In genomic region chr6:15344186-15344506, GRCh38 we compare ENCODE assay signal across 28 cellular contexts.
DNase-seq lines count a peak whose midpoint lies in the region; ATAC-seq and TF ChIP-seq lines count a peak whose summit lies in the region.
"Had no signal": no experiment of that assay in that cellular context is flagged by ENCODE, and none has a peak within 500 bp of the region (broad histone marks: within the 10 kb centered on the region; RNA-seq: fewer than 3 reads in every experiment).

No MANE protein-coding gene starts in this region.

- no peak for DNase-seq in activated T-cell treated with anti-CD3 and anti-CD28 coated beads, Interleukin-2, amount 50 U/mL, for 24 hours
- DNase-seq in activated T-cell treated with anti-CD3 and anti-CD28 coated beads, Interleukin-2, amount 50 U/mL, for 72 hours: no peak
- DNase-seq in SK-N-MC (ENCODE audit: low read depth, low spot score): no peak
- peak; percentile 26 for DNase-seq in glomerular visceral epithelial cell (ENCODE audit: extremely low spot score)
- no peak for DNase-seq in smooth muscle cell (lab: John Stamatoyannopoulos, UW; ENCODE audit: unreplicated experiment)
- no peak for DNase-seq in retina
- DNase-seq in foreskin fibroblast: no peak
- DNase-seq: activated CD4-positive, CD25-positive, alpha-beta regulatory T cell treated with anti-CD3 and anti-CD28 coated beads, Interleukin-2, amount 50 U/mL, for 72 hours; activated naive CD4-positive, alpha-beta T cell treated with Interleukin-2 at 50 U/mL for 16 hours; activated T-cell treated with anti-CD3 and anti-CD28 coated beads, Interleukin-2, amount 50 U/mL, for 1 hour; amygdala; Caco-2; colonic mucosa; DMS79 treated with DMSO at 0.1 percent for 48 hours; effector memory CD4-positive, alpha-beta T cell; GF-D8; NCI-H1105; NCI-H1930; NCI-H526 treated with DMSO at 0.1 percent for 48 hours; stomach; T-helper 1 cell; transverse colon had no signal

- peaks cover 13% of the 10 kb centered on the region for H3K36me3 Mint-ChIP-seq in activated T-cell treated with anti-CD3 and anti-CD28 coated beads, Interleukin-2, amount 50 U/mL, for 24 hours (ENCODE audit: low read depth)
- H3K36me3 Mint-ChIP-seq in activated T-cell treated with anti-CD3 and anti-CD28 coated beads, Interleukin-2, amount 50 U/mL, for 72 hours (ENCODE audit: insufficient read depth in 2 of 2): peaks cover 2 to 3% of the 10 kb centered on the region in 2 donors

- H3K9me3 Mint-ChIP-seq in activated T-cell treated with anti-CD3 and anti-CD28 coated beads, Interleukin-2, amount 50 U/mL, for 24 hours: no peaks in the 10 kb centered on the region
- no peaks in the 10 kb centered on the region for H3K9me3 Mint-ChIP-seq in activated T-cell treated with anti-CD3 and anti-CD28 coated beads, Interleukin-2, amount 50 U/mL, for 72 hours

- H3K4me3 ChIP-seq in SK-N-MC (no peak overlapping the region), smooth muscle cell (no peak overlapping the region), foreskin fibroblast (ENCODE audit: low read depth in 1 of 2, low read length in 2 of 2) (no peak overlapping the region)
- H3K4me3 ChIP-seq: A549, colonic mucosa, HAP-1, lung, stomach, transverse colon had no signal

- H3F3A ChIP-seq in smooth muscle cell (ENCODE audit: low read depth): no peaks in the 10 kb centered on the region

- H3K4me2 ChIP-seq in smooth muscle cell: peak overlapping the region; percentile 27
- H3K4me2 ChIP-seq: A549 had no signal

- H4K20me1 ChIP-seq in smooth muscle cell (ENCODE audit: low read depth): peaks cover 97% of the 10 kb centered on the region

- no peak overlapping the region for H3K4me3 Mint-ChIP-seq in activated T-cell treated with anti-CD3 and anti-CD28 coated beads, Interleukin-2, amount 50 U/mL, for 24 hours
- H3K4me3 Mint-ChIP-seq in activated T-cell treated with anti-CD3 and anti-CD28 coated beads, Interleukin-2, amount 50 U/mL, for 72 hours: peak overlapping the region in 1 of 2 donors; percentile 33

- H3K27ac Mint-ChIP-seq in activated T-cell treated with anti-CD3 and anti-CD28 coated beads, Interleukin-2, amount 50 U/mL, for 24 hours: peak overlapping the region; percentile 52
- no peak overlapping the region for H3K27ac Mint-ChIP-seq in activated T-cell treated with anti-CD3 and anti-CD28 coated beads, Interleukin-2, amount 50 U/mL, for 72 hours
- H3K27ac Mint-ChIP-seq: progenitor cell of endocrine pancreas had no signal

- H3K4me1 ChIP-seq in smooth muscle cell (ENCODE audit: low read depth): peaks cover 17% of the 10 kb centered on the region
- H3K4me1 ChIP-seq: colonic mucosa had no signal

- H3K4me1 Mint-ChIP-seq in activated T-cell treated with anti-CD3 and anti-CD28 coated beads, Interleukin-2, amount 50 U/mL, for 24 hours (ENCODE audit: low read depth): peaks cover 82% of the 10 kb centered on the region
- H3K4me1 Mint-ChIP-seq in activated T-cell treated with anti-CD3 and anti-CD28 coated beads, Interleukin-2, amount 50 U/mL, for 72 hours (ENCODE audit: low read depth): peaks cover 88% of the 10 kb centered on the region

- H3K36me3 ChIP-seq in SK-N-MC (ENCODE audit: insufficient read depth, low read length): peaks cover 1% of the 10 kb centered on the region; the same call in 1 of the 2 replicates
- no peaks in the 10 kb centered on the region for H3K36me3 ChIP-seq in smooth muscle cell (ENCODE audit: low read depth)
- H3K36me3 ChIP-seq: colonic mucosa, HAP-1, neutrophil, stomach, transverse colon had no signal

- H3K9me3 ChIP-seq in SK-N-MC (ENCODE audit: low read depth, low read length) (no peaks in the 10 kb centered on the region), smooth muscle cell (replicated peaks; ENCODE audit: low read depth) (no peaks in the 10 kb centered on the region)
- H3K9me3 ChIP-seq: A549, Caco-2, colonic mucosa, HAP-1, neutrophil, stomach, transverse colon had no signal

- no peak for ATAC-seq in activated T-cell treated with anti-CD3 and anti-CD28 coated beads, Interleukin-2, amount 50 U/mL, for 72 hours (replicated peaks in 1 of 2)
- ATAC-seq in HG02852 (IDR thresholded peaks at IDR 0.05; ENCODE audit: unreplicated experiment): no peak
- ATAC-seq: A549 had no signal

- WGBS in smooth muscle cell (ENCODE audit: low lambda C conversion rate): 57% methylated on average over 4 of the region's 4 CpGs

- no peaks in the 10 kb centered on the region for H3K27me3 Mint-ChIP-seq in activated T-cell treated with anti-CD3 and anti-CD28 coated beads, Interleukin-2, amount 50 U/mL, for 24 hours
- H3K27me3 Mint-ChIP-seq in activated T-cell treated with anti-CD3 and anti-CD28 coated beads, Interleukin-2, amount 50 U/mL, for 72 hours (ENCODE audit: low read depth): no peaks in the 10 kb centered on the region
- H3K27me3 Mint-ChIP-seq: progenitor cell of endocrine pancreas had no signal

- no peak overlapping the region for H2AFZ ChIP-seq in smooth muscle cell (ENCODE audit: low read depth)

- H3K9ac ChIP-seq in SK-N-MC (ENCODE audit: insufficient read length) (no peak overlapping the region), smooth muscle cell (ENCODE audit: low read depth) (no peak overlapping the region)

- H3K27ac ChIP-seq in SK-N-MC (0 out of 2 replicates have a peak overlapping the region, but pooled peaks have one; percentile 21), smooth muscle cell (ENCODE audit: low read depth) (no peak overlapping the region)
- H3K27ac ChIP-seq: A549, colonic mucosa, stomach, transverse colon had no signal

- peaks cover 88% of the 10 kb centered on the region for H3K79me2 ChIP-seq in smooth muscle cell (ENCODE audit: low read depth)

- H3K27me3 ChIP-seq in smooth muscle cell (ENCODE audit: low read depth): no peaks in the 10 kb centered on the region
- H3K27me3 ChIP-seq: colonic mucosa, neutrophil, stomach, transverse colon had no signal

- TF ChIP-seq CTCF in smooth muscle cell (IDR thresholded peaks at IDR 0.05; ENCODE audit: borderline replicate concordance, insufficient read depth, poor library complexity, severe bottlenecking) (no peak), foreskin fibroblast (IDR thresholded peaks at IDR 0.05; ENCODE audit: low read depth, low read length) (no peak)
